1 cellular context compared by ENCODE assay signal in the genomic region with DNA sequence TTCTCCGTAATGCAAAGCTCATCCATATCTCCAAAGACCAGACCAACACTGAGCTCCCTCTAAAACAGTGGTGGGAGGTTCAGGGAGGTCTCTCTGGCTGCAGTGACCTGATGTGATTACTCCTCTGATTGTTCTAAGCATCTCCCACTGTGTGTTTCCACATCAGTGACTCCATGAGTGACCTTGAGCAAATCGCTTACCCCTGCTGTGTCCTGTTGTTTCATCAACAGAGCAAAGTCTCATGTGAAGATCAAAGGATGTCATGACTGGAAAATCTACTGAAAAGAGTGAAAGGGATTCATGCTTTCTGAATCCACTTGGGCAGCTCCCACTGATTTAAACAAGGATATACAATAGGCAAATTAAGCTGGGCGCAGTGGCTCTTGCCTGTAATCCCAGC.
TF ChIP-seq lines count a peak whose summit lies in the region.

No MANE protein-coding gene starts in this region.

TF ChIP-seq in HepG2, 621 proteins besides CTCF, POLR2A, EP300 and RAD21 (continued from another document and continues in another):
- no peak for TF ChIP-seq ZHX1 (CRISPR knock-in tag; IDR thresholded peaks at IDR 0.05; ENCODE audit: low read depth)
- no peak for TF ChIP-seq STAT6 (CRISPR knock-in tag; IDR thresholded peaks at IDR 0.05; ENCODE audit: borderline replicate concordance)
- TF ChIP-seq, protein P1, sequence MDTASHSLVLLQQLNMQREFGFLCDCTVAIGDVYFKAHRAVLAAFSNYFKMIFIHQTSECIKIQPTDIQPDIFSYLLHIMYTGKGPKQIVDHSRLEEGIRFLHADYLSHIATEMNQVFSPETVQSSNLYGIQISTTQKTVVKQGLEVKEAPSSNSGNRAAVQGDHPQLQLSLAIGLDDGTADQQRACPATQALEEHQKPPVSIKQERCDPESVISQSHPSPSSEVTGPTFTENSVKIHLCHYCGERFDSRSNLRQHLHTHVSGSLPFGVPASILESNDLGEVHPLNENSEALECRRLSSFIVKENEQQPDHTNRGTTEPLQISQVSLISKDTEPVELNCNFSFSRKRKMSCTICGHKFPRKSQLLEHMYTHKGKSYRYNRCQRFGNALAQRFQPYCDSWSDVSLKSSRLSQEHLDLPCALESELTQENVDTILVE (CRISPR knock-in tag; IDR thresholded peaks at IDR 0.05): no peak; the same call in 1 of the 2 replicates
- TF ChIP-seq JARID2 (CRISPR knock-in tag; IDR thresholded peaks at IDR 0.05; ENCODE audit: insufficient replicate concordance): no peak
- TF ChIP-seq KMT2A (CRISPR knock-in tag; IDR thresholded peaks at IDR 0.05): no peak
- TF ChIP-seq, protein P2, sequence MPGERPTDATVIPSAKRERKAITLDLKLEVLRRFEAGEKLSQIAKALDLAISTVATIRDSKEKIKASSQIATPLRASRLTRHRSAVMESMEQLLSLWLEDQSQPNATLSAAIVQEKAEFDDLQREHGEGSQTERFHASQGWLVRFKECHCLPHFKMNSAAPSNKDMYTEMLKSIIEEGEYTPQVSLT (CRISPR knock-in tag; IDR thresholded peaks at IDR 0.05; ENCODE audit: borderline replicate concordance, low read depth): no peak
- no peak for TF ChIP-seq ZNF558 (CRISPR knock-in tag; IDR thresholded peaks at IDR 0.05; ENCODE audit: borderline replicate concordance)
- TF ChIP-seq, protein P3, sequence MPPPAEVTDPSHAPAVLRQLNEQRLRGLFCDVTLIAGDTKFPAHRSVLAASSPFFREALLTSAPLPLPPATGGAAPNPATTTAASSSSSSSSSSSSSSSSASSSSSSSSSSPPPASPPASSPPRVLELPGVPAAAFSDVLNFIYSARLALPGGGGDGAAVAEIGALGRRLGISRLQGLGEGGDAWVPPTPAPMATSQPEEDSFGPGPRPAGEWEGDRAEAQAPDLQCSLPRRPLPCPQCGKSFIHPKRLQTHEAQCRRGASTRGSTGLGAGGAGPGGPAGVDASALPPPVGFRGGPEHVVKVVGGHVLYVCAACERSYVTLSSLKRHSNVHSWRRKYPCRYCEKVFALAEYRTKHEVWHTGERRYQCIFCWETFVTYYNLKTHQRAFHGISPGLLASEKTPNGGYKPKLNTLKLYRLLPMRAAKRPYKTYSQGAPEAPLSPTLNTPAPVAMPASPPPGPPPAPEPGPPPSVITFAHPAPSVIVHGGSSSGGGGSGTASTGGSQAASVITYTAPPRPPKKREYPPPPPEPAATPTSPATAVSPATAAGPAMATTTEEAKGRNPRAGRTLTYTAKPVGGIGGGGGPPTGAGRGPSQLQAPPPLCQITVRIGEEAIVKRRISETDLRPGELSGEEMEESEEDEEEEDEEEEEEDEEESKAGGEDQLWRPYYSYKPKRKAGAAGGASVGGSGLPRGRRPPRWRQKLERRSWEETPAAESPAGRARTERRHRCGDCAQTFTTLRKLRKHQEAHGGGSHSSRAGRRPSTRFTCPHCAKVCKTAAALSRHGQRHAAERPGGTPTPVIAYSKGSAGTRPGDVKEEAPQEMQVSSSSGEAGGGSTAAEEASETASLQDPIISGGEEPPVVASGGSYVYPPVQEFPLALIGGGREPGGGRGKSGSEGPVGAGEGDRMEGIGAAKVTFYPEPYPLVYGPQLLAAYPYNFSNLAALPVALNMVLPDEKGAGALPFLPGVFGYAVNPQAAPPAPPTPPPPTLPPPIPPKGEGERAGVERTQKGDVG (CRISPR knock-in tag; IDR thresholded peaks at IDR 0.05; ENCODE audit: borderline replicate concordance): no peak
- TF ChIP-seq ONECUT2 (CRISPR knock-in tag; IDR thresholded peaks at IDR 0.05): no peak
- no peak for TF ChIP-seq TFDP2 (CRISPR knock-in tag; IDR thresholded peaks at IDR 0.05)
- no peak for TF ChIP-seq THAP9 (CRISPR knock-in tag; IDR thresholded peaks at IDR 0.05; ENCODE audit: borderline replicate concordance)
- TF ChIP-seq FOXP4 (CRISPR knock-in tag; IDR thresholded peaks at IDR 0.05): peak; percentile 71
- TF ChIP-seq NFATC3 (CRISPR knock-in tag; IDR thresholded peaks at IDR 0.05): no peak
- no peak for TF ChIP-seq HMGA1 (CRISPR knock-in tag; conservative IDR thresholded peaks at IDR 0.05)
- no peak for TF ChIP-seq ZNF317 (CRISPR knock-in tag; IDR thresholded peaks at IDR 0.05)
- no peak for TF ChIP-seq ZNF747 (CRISPR knock-in tag; IDR thresholded peaks at IDR 0.05; ENCODE audit: borderline replicate concordance)
- peak; percentile 41; the same call in 1 of the 2 replicates for TF ChIP-seq ZNF264 (CRISPR knock-in tag; IDR thresholded peaks at IDR 0.05)
- TF ChIP-seq, protein P4, sequence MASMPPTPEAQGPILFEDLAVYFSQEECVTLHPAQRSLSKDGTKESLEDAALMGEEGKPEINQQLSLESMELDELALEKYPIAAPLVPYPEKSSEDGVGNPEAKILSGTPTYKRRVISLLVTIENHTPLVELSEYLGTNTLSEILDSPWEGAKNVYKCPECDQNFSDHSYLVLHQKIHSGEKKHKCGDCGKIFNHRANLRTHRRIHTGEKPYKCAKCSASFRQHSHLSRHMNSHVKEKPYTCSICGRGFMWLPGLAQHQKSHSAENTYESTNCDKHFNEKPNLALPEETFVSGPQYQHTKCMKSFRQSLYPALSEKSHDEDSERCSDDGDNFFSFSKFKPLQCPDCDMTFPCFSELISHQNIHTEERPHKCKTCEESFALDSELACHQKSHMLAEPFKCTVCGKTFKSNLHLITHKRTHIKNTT (CRISPR knock-in tag; IDR thresholded peaks at IDR 0.05): no peak
- TF ChIP-seq, protein P5, sequence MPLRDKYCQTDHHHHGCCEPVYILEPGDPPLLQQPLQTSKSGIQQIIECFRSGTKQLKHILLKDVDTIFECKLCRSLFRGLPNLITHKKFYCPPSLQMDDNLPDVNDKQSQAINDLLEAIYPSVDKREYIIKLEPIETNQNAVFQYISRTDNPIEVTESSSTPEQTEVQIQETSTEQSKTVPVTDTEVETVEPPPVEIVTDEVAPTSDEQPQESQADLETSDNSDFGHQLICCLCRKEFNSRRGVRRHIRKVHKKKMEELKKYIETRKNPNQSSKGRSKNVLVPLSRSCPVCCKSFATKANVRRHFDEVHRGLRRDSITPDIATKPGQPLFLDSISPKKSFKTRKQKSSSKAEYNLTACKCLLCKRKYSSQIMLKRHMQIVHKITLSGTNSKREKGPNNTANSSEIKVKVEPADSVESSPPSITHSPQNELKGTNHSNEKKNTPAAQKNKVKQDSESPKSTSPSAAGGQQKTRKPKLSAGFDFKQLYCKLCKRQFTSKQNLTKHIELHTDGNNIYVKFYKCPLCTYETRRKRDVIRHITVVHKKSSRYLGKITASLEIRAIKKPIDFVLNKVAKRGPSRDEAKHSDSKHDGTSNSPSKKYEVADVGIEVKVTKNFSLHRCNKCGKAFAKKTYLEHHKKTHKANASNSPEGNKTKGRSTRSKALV (CRISPR knock-in tag; IDR thresholded peaks at IDR 0.05): no peak
- peak; percentile 46; the same call in 1 of the 2 replicates for TF ChIP-seq SAP130 (CRISPR knock-in tag; IDR thresholded peaks at IDR 0.05; ENCODE audit: low read depth)
- peak; percentile 89 for TF ChIP-seq CEBPB (IDR thresholded peaks at IDR 0.05; ENCODE audit: borderline replicate concordance, low read depth, low read length)
- TF ChIP-seq GABPA (IDR thresholded peaks at IDR 0.05; ENCODE audit: low read depth, low read length): no peak
- TF ChIP-seq GABPA (CRISPR knock-in tag; IDR thresholded peaks at IDR 0.05; ENCODE audit: low read depth): no peak
- TF ChIP-seq SATB2 (CRISPR knock-in tag; IDR thresholded peaks at IDR 0.05): no peak
- TF ChIP-seq CENPT (CRISPR knock-in tag; IDR thresholded peaks at IDR 0.05; ENCODE audit: low read depth): no peak
- TF ChIP-seq ZNF136 (CRISPR knock-in tag; IDR thresholded peaks at IDR 0.05; ENCODE audit: low read depth): no peak
- TF ChIP-seq TBX2 (CRISPR knock-in tag; IDR thresholded peaks at IDR 0.05; ENCODE audit: borderline replicate concordance): peak; percentile 33; the same call in 1 of the 2 replicates
- no peak for TF ChIP-seq ZFAT (CRISPR knock-in tag; conservative IDR thresholded peaks at IDR 0.05)
- TF ChIP-seq HNRNPLL (IDR thresholded peaks at IDR 0.05; ENCODE audit: low read depth, low read length, poor library complexity, severe bottlenecking): no peak
- peak; percentile 94 for TF ChIP-seq FOXO1 (CRISPR knock-in tag; IDR thresholded peaks at IDR 0.05)
- TF ChIP-seq NR2C2 (CRISPR knock-in tag; IDR thresholded peaks at IDR 0.05; ENCODE audit: borderline replicate concordance): peak; percentile 66
- TF ChIP-seq ZBTB2 (CRISPR knock-in tag; IDR thresholded peaks at IDR 0.05; ENCODE audit: low read depth): no peak
- peak; percentile 94 for TF ChIP-seq ESRRA (CRISPR knock-in tag; IDR thresholded peaks at IDR 0.05; ENCODE audit: low read depth)
